In the genomic region with DNA sequence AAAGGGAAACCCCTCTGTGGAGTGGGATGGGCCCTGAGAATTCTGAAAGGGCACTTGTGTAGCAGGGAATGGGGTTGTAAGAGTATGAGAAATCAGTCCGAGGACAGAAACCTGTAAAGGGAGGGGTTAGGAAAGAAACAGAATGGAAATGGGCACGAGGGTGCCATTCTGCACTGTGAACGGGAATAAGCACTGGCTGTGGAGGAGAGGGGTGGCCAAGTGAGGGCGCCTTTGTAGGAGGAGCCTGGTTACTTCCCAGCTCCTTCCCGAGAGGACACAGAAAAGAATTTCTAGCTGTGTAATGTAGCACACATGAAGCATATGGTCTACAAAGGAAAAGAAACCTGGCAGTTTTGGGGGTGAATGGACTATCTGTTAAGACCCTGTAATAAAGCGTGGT, we compare ENCODE assay signal across 16 cellular contexts. TPM values are rescaled to one million over a fixed set of nuclear protein-coding genes. Genes with fewer than 3 reads are reported as not detected.
DNase-seq lines count a peak whose midpoint lies in the region; ATAC-seq and TF ChIP-seq lines count a peak whose summit lies in the region.
"Had no signal": no experiment of that assay in that cellular context is flagged by ENCODE, and none has a peak within 500 bp of the region (broad histone marks: within the 10 kb centered on the region; RNA-seq: fewer than 3 reads in every experiment).

No MANE protein-coding gene starts in this region.

- no peaks in the 10 kb centered on the region for H3K23me2 ChIP-seq in H9 (ENCODE audit: insufficient read length, low read depth, low read length, poor library complexity, severe bottlenecking)

- H3K18ac ChIP-seq in H9 (ENCODE audit: insufficient read length, low read depth, low read length) = no peak overlapping the region

- H3K4me3 ChIP-seq in GM23338 (no peak overlapping the region), endodermal cell (ENCODE audit: low read length) (no peak overlapping the region), mammary epithelial cell (replicated peaks in 1 of 3; ENCODE audit: insufficient read depth in 1 of 3, low read depth in 2 of 3, low read length in 3 of 3) (no peak overlapping the region)
- H3K4me3 ChIP-seq: BLaER1 treated with 17β-estradiol and CSF1 and Interleukin-3, amounts not matched to agents 10 nM and 100 nM; HAP-1 had no signal

- H2BK20ac ChIP-seq in H9 (ENCODE audit: low read depth, low read length, poor library complexity, severe bottlenecking) = no peak overlapping the region

- no peak overlapping the region for H3T11ph ChIP-seq in H9 (ENCODE audit: low read length)

- dilution Hi-C loops in mammary epithelial cell (cut with HindIII; ENCODE audit: low sequenced_read_pairs) = loop anchor here (5.0 kb wide), 1 partner anchor 55 kb away; no protein-coding TSS in a partner anchor

- no peak overlapping the region for H2BK5ac ChIP-seq in H9 (ENCODE audit: insufficient read length, low read length)

- H3K23ac ChIP-seq in H9 (ENCODE audit: insufficient read length, low read depth, low read length) = no peak overlapping the region

- no peaks in the 10 kb centered on the region for H3K9me3 Mint-ChIP-seq in activated CD8-positive, alpha-beta memory T cell treated with anti-CD3 and anti-CD28 coated beads, Interleukin-2, amount 10 ng/mL, durations not matched to agents 7 days and 5 days (ENCODE audit: low read depth)
- H3K9me3 Mint-ChIP-seq in GM23338 (no peaks in the 10 kb centered on the region), H9 (no peaks in the 10 kb centered on the region; a peak in 1 of 5 replicates), endodermal cell (no peaks in the 10 kb centered on the region)
- H3K9me3 Mint-ChIP-seq: CD8-positive, alpha-beta T cell had no signal

- H3K56ac ChIP-seq in H9 (ENCODE audit: insufficient read length, low read depth, low read length) = no peak overlapping the region

- intact Hi-C loops in mammary epithelial cell (cut with micrococcal nuclease) = no loop called here

- H4K91ac ChIP-seq in H9 (ENCODE audit: insufficient read length, low read depth, low read length) = no peak overlapping the region

- H3K36me3 ChIP-seq in GM23338 (ENCODE audit: insufficient read depth) (peaks cover 25% of the 10 kb centered on the region), endodermal cell (ENCODE audit: control insufficient read depth, insufficient read depth, low read length) (peaks cover 80% of the 10 kb centered on the region), mammary epithelial cell (ENCODE audit: insufficient read depth, low read length) (peaks cover 25% of the 10 kb centered on the region)

- H3K36me3 Mint-ChIP-seq in activated CD8-positive, alpha-beta memory T cell treated with anti-CD3 and anti-CD28 coated beads, Interleukin-2, amount 10 ng/mL, durations not matched to agents 7 days and 5 days = peaks cover 39% of the 10 kb centered on the region
- peaks cover 50% of the 10 kb centered on the region for H3K36me3 Mint-ChIP-seq in GM23338 (ENCODE audit: low read depth)
- H3K36me3 Mint-ChIP-seq in H9 (ENCODE audit: insufficient read depth in 1 of 3, low read depth in 3 of 3) = peaks cover 31 to 85% (median 47%) of the 10 kb centered on the region in 3 experiments; a peak in 6 of 7 replicates
- H3K36me3 Mint-ChIP-seq in endodermal cell (ENCODE audit: low read depth) = peaks cover 62% of the 10 kb centered on the region

- no peaks in the 10 kb centered on the region; the same call in 1 of the 2 replicates for H4K20me1 ChIP-seq in GM23338 (replicated peaks; ENCODE audit: insufficient read depth)
- H4K20me1 ChIP-seq in H9 (ENCODE audit: control insufficient read depth, insufficient read depth, insufficient read length) = no peaks in the 10 kb centered on the region
- H4K20me1 ChIP-seq in mammary epithelial cell (ENCODE audit: insufficient read depth, low read length) = no peaks in the 10 kb centered on the region

- H2AK5ac ChIP-seq in H9 (ENCODE audit: insufficient read length, low read length) = no peak overlapping the region

- H3K14ac ChIP-seq in H9 (ENCODE audit: insufficient read depth, low read length) = no peak overlapping the region

- no peak overlapping the region for H2BK120ac ChIP-seq in H9 (ENCODE audit: low read depth, low read length, poor library complexity, severe bottlenecking)

- no peaks in the 10 kb centered on the region for H3K9me2 ChIP-seq in GM23338 (ENCODE audit: insufficient read depth)

- H3K27me3 ChIP-seq in GM23338 (ENCODE audit: insufficient read depth) (no peaks in the 10 kb centered on the region), H9 (ENCODE audit: insufficient read depth, low read length) (no peaks in the 10 kb centered on the region), endodermal cell (ENCODE audit: control insufficient read depth, insufficient read depth, low read length, poor library complexity, severe bottlenecking) (no peaks in the 10 kb centered on the region), mammary epithelial cell (ENCODE audit: insufficient read depth, low read length) (no peaks in the 10 kb centered on the region)
- H3K27me3 ChIP-seq: BLaER1 treated with 17β-estradiol and CSF1 and Interleukin-3, amounts not matched to agents 10 nM and 100 nM had no signal

- no peak overlapping the region for H3K27ac Mint-ChIP-seq in activated CD8-positive, alpha-beta memory T cell treated with anti-CD3 and anti-CD28 coated beads, Interleukin-2, amount 10 ng/mL, durations not matched to agents 7 days and 5 days
- H3K27ac Mint-ChIP-seq in GM23338 (peak overlapping the region; percentile 47; the same call in 1 of the 2 replicates), H9 (peak overlapping the region in 1 of 3 experiments; percentile 68; a peak in 1 of 7 replicates), endodermal cell (no peak overlapping the region)
- H3K27ac Mint-ChIP-seq: B cell; CD8-positive, alpha-beta T cell had no signal

- CTCF ChIA-PET in activated CD8-positive, alpha-beta memory T cell treated with anti-CD3 and anti-CD28 coated beads, Interleukin-2, amount 10 ng/mL, durations not matched to agents 7 days and 5 days (lab: Charles Lee) = no interaction called here
- CTCF ChIA-PET in mammary epithelial cell (lab: Charles Lee; ENCODE audit: low non-redundant PET) = no interaction called here

- no peak overlapping the region for H2BK15ac ChIP-seq in H9 (ENCODE audit: low read depth, low read length)

- H3K9me3 ChIP-seq in H9 (ENCODE audit: control insufficient read depth, low read depth, low read length) (no peaks in the 10 kb centered on the region), endodermal cell (ENCODE audit: control insufficient read depth, low read length) (no peaks in the 10 kb centered on the region), mammary epithelial cell (replicated peaks; ENCODE audit: insufficient read depth, low read length) (no peaks in the 10 kb centered on the region)
- H3K9me3 ChIP-seq: BLaER1 treated with 17β-estradiol and CSF1 and Interleukin-3, amounts not matched to agents 10 nM and 100 nM; HAP-1 had no signal

- WGBS in H9 (ENCODE audit: extremely low coverage, insufficient read length, low lambda C conversion rate) = no CpG with 5 or more reads among the region's 6 CpGs
- 80 to 89% methylated on average over 4 to 6 of the region's 6 CpGs for WGBS in endodermal cell (ENCODE audit: insufficient coverage in 1 of 2, insufficient read length in 1 of 2), 2 experiments
- WGBS in mammary epithelial cell (ENCODE audit: low coverage, missing lambda C conversion rate) = 93% methylated on average over 6 of the region's 6 CpGs

- no peaks in the 10 kb centered on the region for H3F3A ChIP-seq in GM23338 (replicated peaks; ENCODE audit: low read depth)

- no peak overlapping the region for H2BK12ac ChIP-seq in H9 (ENCODE audit: insufficient read length, low read depth, low read length)

- BruUV-seq in mammary epithelial cell (replicated peaks; lab: Mats Ljungman, UMichigan) = no TSS peak

- no peak overlapping the region for H3K4ac ChIP-seq in H9 (ENCODE audit: low read depth, low read length)

- H3K4me2 ChIP-seq in GM23338 (no peak overlapping the region), H9 (ENCODE audit: insufficient read depth, insufficient read length, low read length) (no peak overlapping the region), mammary epithelial cell (ENCODE audit: insufficient read depth, low read depth, low read length) (no peak overlapping the region)
- H3K4me2 ChIP-seq: BLaER1 treated with 17β-estradiol and CSF1 and Interleukin-3, amounts not matched to agents 10 nM and 100 nM had no signal

- no peak overlapping the region for H2AFZ ChIP-seq in GM23338
- no peak overlapping the region for H2AFZ ChIP-seq in H9 (ENCODE audit: low read length)
- H2AFZ ChIP-seq in mammary epithelial cell (ENCODE audit: low read depth, low read length) = no peak overlapping the region

- TF ChIP-seq CTCF in GM23338 (conservative IDR thresholded peaks at IDR 0.05; ENCODE audit: low read depth in 2 of 2) (peak in 1 of 2 experiments; percentile 18; a peak in 1 of 4 replicates), H9 (conservative IDR thresholded peaks at IDR 0.05) (no peak), endodermal cell (conservative IDR thresholded peaks at IDR 0.05) (no peak), mammary epithelial cell (conservative IDR thresholded peaks at IDR 0.05 in 1 of 2, IDR thresholded peaks at IDR 0.05 in 1 of 2; ENCODE audit: extremely low read depth in 1 of 2, insufficient read depth in 1 of 2, low read depth in 1 of 2, low read length in 2 of 2) (no peak)

- no peaks in the 10 kb centered on the region for H3K79me1 ChIP-seq in H9 (ENCODE audit: insufficient read depth, low read depth, low read length, poor library complexity, severe bottlenecking)

- H3K27me3 Mint-ChIP-seq in activated CD8-positive, alpha-beta memory T cell treated with anti-CD3 and anti-CD28 coated beads, Interleukin-2, amount 10 ng/mL, durations not matched to agents 7 days and 5 days = no peaks in the 10 kb centered on the region
- H3K27me3 Mint-ChIP-seq in GM23338 (ENCODE audit: insufficient read depth, low read depth, poor library complexity) (no peaks in the 10 kb centered on the region), H9 (ENCODE audit: low read depth) (no peaks in the 10 kb centered on the region), endodermal cell (ENCODE audit: insufficient read depth) (no peaks in the 10 kb centered on the region)
- H3K27me3 Mint-ChIP-seq: B cell had no signal

- in situ Hi-C loops in mammary epithelial cell (cut with MboI; ENCODE audit: low sequenced_read_pairs in 2 of 2) = no loop called here

- H3K4me1 Mint-ChIP-seq in activated CD8-positive, alpha-beta memory T cell treated with anti-CD3 and anti-CD28 coated beads, Interleukin-2, amount 10 ng/mL, durations not matched to agents 7 days and 5 days = peaks cover 2% of the 10 kb centered on the region
- H3K4me1 Mint-ChIP-seq in GM23338 (no peaks in the 10 kb centered on the region), H9 (no peaks in the 10 kb centered on the region), endodermal cell (no peaks in the 10 kb centered on the region)
- H3K4me1 Mint-ChIP-seq: B cell had no signal

- H3K79me2 ChIP-seq in GM23338 (replicated peaks; ENCODE audit: insufficient read depth) (no peaks in the 10 kb centered on the region), H9 (ENCODE audit: insufficient read depth, low read length) (no peaks in the 10 kb centered on the region), mammary epithelial cell (ENCODE audit: insufficient read depth, low read length) (no peaks in the 10 kb centered on the region)

- H3K27ac ChIP-seq in GM23338 (ENCODE audit: low read depth) (no peak overlapping the region), H9 (ENCODE audit: insufficient read length, low read depth, low read length) (no peak overlapping the region), endodermal cell (ENCODE audit: low read depth, low read length) (no peak overlapping the region), mammary epithelial cell (ENCODE audit: insufficient read depth, low read depth, low read length) (no peak overlapping the region)
- H3K27ac ChIP-seq: BLaER1 treated with 17β-estradiol and CSF1 and Interleukin-3, amounts not matched to agents 10 nM and 100 nM; HL-60 had no signal

- peak; percentile 11 for DNase-seq in activated CD8-positive, alpha-beta memory T cell treated with anti-CD3 and anti-CD28 coated beads, Interleukin-2, amount 10 ng/mL, durations not matched to agents 7 days and 5 days
- DNase-seq in activated CD8-positive, alpha-beta memory T cell treated with anti-CD3 and anti-CD28 coated beads for 24 hours = no peak
- DNase-seq in GM23338 (ENCODE audit: low spot score) (no peak), H9 (peak; percentile 12), endodermal cell (peak; percentile 43), mammary epithelial cell (no peak)
- DNase-seq: Calu3, DMS79 treated with DMSO at 0.1 percent for 48 hours, GF-D8, GOT3 had no signal

- no peak overlapping the region for H3K9ac ChIP-seq in H9 (ENCODE audit: extremely low read depth, insufficient read length, low read length)
- H3K9ac ChIP-seq in endodermal cell (ENCODE audit: extremely low read depth, low read length, poor library complexity, severe bottlenecking) = no peak overlapping the region
- no peak overlapping the region for H3K9ac ChIP-seq in mammary epithelial cell (ENCODE audit: insufficient read depth, low read length)
- H3K9ac ChIP-seq: BLaER1 treated with 17β-estradiol and CSF1 and Interleukin-3, amounts not matched to agents 10 nM and 100 nM had no signal

- no peaks in the 10 kb centered on the region for H3K4me1 ChIP-seq in GM23338 (ENCODE audit: insufficient read depth)
- no peaks in the 10 kb centered on the region for H3K4me1 ChIP-seq in H9 (ENCODE audit: insufficient read depth, low read length)
- no peaks in the 10 kb centered on the region for H3K4me1 ChIP-seq in endodermal cell (ENCODE audit: control insufficient read depth, insufficient read depth, low read length)
- H3K4me1 ChIP-seq in mammary epithelial cell (ENCODE audit: insufficient read depth, low read length) = no peaks in the 10 kb centered on the region
- H3K4me1 ChIP-seq: HAP-1 had no signal

- H3K4me3 Mint-ChIP-seq in activated CD8-positive, alpha-beta memory T cell treated with anti-CD3 and anti-CD28 coated beads, Interleukin-2, amount 10 ng/mL, durations not matched to agents 7 days and 5 days = no peak overlapping the region
- H3K4me3 Mint-ChIP-seq in GM23338 (no peak overlapping the region), H9 (no peak overlapping the region), endodermal cell (no peak overlapping the region)
- H3K4me3 Mint-ChIP-seq: B cell; CD8-positive, alpha-beta T cell had no signal

- H4K8ac ChIP-seq in H9 (replicated peaks; ENCODE audit: insufficient read length, low read depth, low read length) = no peak overlapping the region

- ATAC-seq in activated CD8-positive, alpha-beta memory T cell treated with anti-CD3 and anti-CD28 coated beads, Interleukin-2, amount 10 ng/mL, durations not matched to agents 7 days and 5 days = no peak
- ATAC-seq in GM23338 = peak; percentile 27; the same call in 1 of the 3 replicates
- ATAC-seq in HG02623 (IDR thresholded peaks at IDR 0.05; ENCODE audit: unreplicated experiment) = no peak
- ATAC-seq: CD8-positive, alpha-beta T cell had no signal

- no peak overlapping the region for H4K5ac ChIP-seq in H9 (ENCODE audit: insufficient read length, low read depth, low read length)

RNA-seq across cellular contexts. Expression of a gene that starts 53.4 kb away (rescaled TPM):
- 10 to 100 TPM; 38.2 to 51.2 TPM for total RNA-seq in activated CD8-positive, alpha-beta memory T cell treated with anti-CD3 and anti-CD28 coated beads, Interleukin-2, amount 10 ng/mL, durations not matched to agents 7 days and 5 days
- total RNA-seq in GM23338 (2014; rRNA removed; shearing (Covaris generic)) = 33.4 and 43.2 TPM in 2 replicates
- polyA plus RNA-seq in GM23338 (2016; fragmentation: Nextera tagmentation; extraction: Ambion mirVana) = 13.8 and 16.9 TPM in 2 replicates
- 54.6 and 62.7 TPM in 2 replicates for total RNA-seq in H9 (2021)
- total RNA-seq in endodermal cell = 10 to 100 TPM; 37.9 to 45.5 TPM
- polyA plus RNA-seq in endodermal cell (2013, experiment 1 of 2) = 20.6 TPM
- 19.8 TPM for polyA plus RNA-seq in endodermal cell (2013, experiment 2 of 2)
- total RNA-seq in mammary epithelial cell = 10 to 100 TPM; 35.7 to 49.4 TPM
- polyA plus RNA-seq in mammary epithelial cell = 12.0 TPM
- 46.3 TPM for polyA minus RNA-seq in mammary epithelial cell

RNA-seq across cellular contexts. Expression of a gene that starts 53.8 kb away (rescaled TPM):
- 100 to 1,000 TPM; 164 to 172 TPM for total RNA-seq in activated CD8-positive, alpha-beta memory T cell treated with anti-CD3 and anti-CD28 coated beads, Interleukin-2, amount 10 ng/mL, durations not matched to agents 7 days and 5 days
- total RNA-seq in GM23338 (2014; rRNA removed; shearing (Covaris generic)) = 147 and 223 TPM in 2 replicates
- polyA plus RNA-seq in GM23338 (2016; fragmentation: Nextera tagmentation; extraction: Ambion mirVana) (87.6 and 140 TPM in 2 replicates), mammary epithelial cell (34.9 TPM)
- total RNA-seq in H9 (2021) (161 and 180 TPM in 2 replicates), endodermal cell (100 to 1,000 TPM; 184 to 191 TPM), mammary epithelial cell (100 to 1,000 TPM in 1 of 2 donors, 10 to 100 TPM in 1; 88.3 to 112 TPM)
- 149 TPM for polyA plus RNA-seq in endodermal cell (2013, experiment 1 of 2)
- polyA plus RNA-seq in endodermal cell (2013, experiment 2 of 2) = 126 TPM
- 42.2 TPM for polyA minus RNA-seq in mammary epithelial cell

Comparison
In these comparisons a context has a peak if more than half of its experiments do, and no peak if none do; other contexts are left out.
1. DNase-seq: peak in activated CD8-positive, alpha-beta memory T cell treated with anti-CD3 and anti-CD28 coated beads, Interleukin-2, amount 10 ng/mL, durations not matched to agents 7 days and 5 days (single experiment), H9 (single experiment) and endodermal cell (single experiment); none in activated CD8-positive, alpha-beta memory T cell treated with anti-CD3 and anti-CD28 coated beads for 24 hours (single experiment), GM23338 (single experiment) and mammary epithelial cell (single experiment).